In genomic region chrX:5674036-5674435, GRCh38 we compare ENCODE assay signal across 28 cellular contexts.
"Had no signal": no experiment of that assay in that cellular context is flagged by ENCODE, and none has a peak within 500 bp of the region (broad histone marks: within the 10 kb centered on the region; RNA-seq: fewer than 3 reads in every experiment).

No MANE protein-coding gene starts in this region.

- FAIRE-seq: endometrium, endothelial cell of umbilical vein, frontal cortex had no signal

- H3K4me3 ChIP-seq: colonic mucosa, coronary artery, dorsolateral prefrontal cortex, esophagus muscularis mucosa, esophagus squamous epithelium, gastrocnemius medialis, gastroesophageal sphincter, heart left ventricle, heart right ventricle, hepatocyte had no signal

- H3K27ac ChIP-seq: colonic mucosa, coronary artery, dorsolateral prefrontal cortex, epithelial cell of prostate, esophagus muscularis mucosa, esophagus squamous epithelium, foreskin keratinocyte, gastrocnemius medialis, gastroesophageal sphincter, heart left ventricle, heart right ventricle, hepatocyte had no signal

- ATAC-seq: effector memory CD8-positive, alpha-beta T cell; esophagus mucosa; foreskin keratinocyte; gastrocnemius medialis; gastroesophageal sphincter; heart left ventricle; heart right ventricle had no signal

- H3K27me3 ChIP-seq: colonic mucosa, esophagus muscularis mucosa, esophagus squamous epithelium, foreskin keratinocyte, gastrocnemius medialis, gastroesophageal sphincter, heart left ventricle, heart right ventricle had no signal

- DNase-seq: colonic mucosa; cortex of kidney; dermis blood vessel endothelial cell; dorsolateral prefrontal cortex; effector CD4-positive, alpha-beta T cell; effector CD8-positive, alpha-beta T cell; effector memory CD4-positive, alpha-beta T cell; effector memory CD8-positive, alpha-beta T cell; endodermal cell; erythroblast; esophagus squamous epithelium; foreskin fibroblast; foreskin keratinocyte; foreskin melanocyte; gastrocnemius medialis; glutamatergic neuron; head of caudate nucleus; heart left ventricle; heart right ventricle had no signal

- H2AFZ ChIP-seq: hepatocyte had no signal

- H3K9me3 ChIP-seq: colonic mucosa, esophagus muscularis mucosa, esophagus squamous epithelium, gastrocnemius medialis, gastroesophageal sphincter had no signal

- H3K36me3 ChIP-seq: colonic mucosa, esophagus muscularis mucosa, esophagus squamous epithelium, gastrocnemius medialis, gastroesophageal sphincter, heart left ventricle, heart right ventricle had no signal

- H3K79me2 ChIP-seq: hepatocyte had no signal

- H3K4me1 ChIP-seq: colonic mucosa, esophagus muscularis mucosa, esophagus squamous epithelium, foreskin keratinocyte, gastrocnemius medialis, gastroesophageal sphincter, heart left ventricle, heart right ventricle had no signal

- H3K4me2 ChIP-seq: hepatocyte had no signal
